In genomic region chr2:149039213-149039724, GRCh38 we compare ENCODE assay signal across 9 cellular contexts. TPM values are rescaled to one million over a fixed set of nuclear protein-coding genes. Genes with fewer than 3 reads are reported as not detected.
DNase-seq lines count a peak whose midpoint lies in the region; TF ChIP-seq lines count a peak whose summit lies in the region.
"Had no signal": no experiment of that assay in that cellular context is flagged by ENCODE, and none has a peak within 500 bp of the region (broad histone marks: within the 10 kb centered on the region; RNA-seq: fewer than 3 reads in every experiment).

No MANE protein-coding gene starts in this region.

- TF ChIP-seq CTCF in GM12875 (IDR thresholded peaks at IDR 0.05; ENCODE audit: borderline replicate concordance, insufficient read depth, low read depth, low read length) (no peak), OCI-LY1 (IDR thresholded peaks at IDR 0.05; ENCODE audit: low read length) (no peak), fibroblast of villous mesenchyme (IDR thresholded peaks at IDR 0.05; ENCODE audit: insufficient read depth, low read depth, low read length) (no peak)

- H3K4me1 ChIP-seq in OCI-LY1 (ENCODE audit: insufficient read depth, low read length, severe bottlenecking): peaks cover 39% of the 10 kb centered on the region
- H3K4me1 ChIP-seq in rectal smooth muscle tissue (ENCODE audit: control insufficient read depth, insufficient read depth, low read length): no peaks in the 10 kb centered on the region

- H3K79me2 ChIP-seq in OCI-LY1 (ENCODE audit: insufficient read depth, low read length): no peaks in the 10 kb centered on the region

- H3F3A ChIP-seq in OCI-LY1 (ENCODE audit: insufficient read depth, low read length): no peaks in the 10 kb centered on the region

- H3K9me3 ChIP-seq in OCI-LY1 (ENCODE audit: low read length): no peaks in the 10 kb centered on the region
- no peaks in the 10 kb centered on the region for H3K9me3 ChIP-seq in MG63

- H2AFZ ChIP-seq in OCI-LY1 (ENCODE audit: low read length): no peak overlapping the region

- H3K36me3 ChIP-seq in OCI-LY1 (ENCODE audit: insufficient read depth, low read length) (no peaks in the 10 kb centered on the region), rectal smooth muscle tissue (ENCODE audit: control insufficient read depth, insufficient read depth, low read length) (no peaks in the 10 kb centered on the region), MG63 (no peaks in the 10 kb centered on the region)

- DNase-seq in fibroblast of villous mesenchyme (ENCODE audit: low read depth): no peak
- DNase-seq in mesenteric fat pad (ENCODE audit: low spot score): no peak
- DNase-seq in MG63: no peak
- DNase-seq in NCI-H2107 (lab: John Stamatoyannopoulos, UW): no peak
- DNase-seq in activated CD8-positive, alpha-beta memory T cell treated with anti-CD3 and anti-CD28 coated beads for 24 hours: no peak

- no peaks in the 10 kb centered on the region for H3K9me2 ChIP-seq in OCI-LY1 (ENCODE audit: low read depth, low read length)

- H3K4me3 ChIP-seq in GM12875 (ENCODE audit: low read depth, low read length) (peak overlapping the region; percentile 62), OCI-LY1 (ENCODE audit: low read depth, low read length, poor library complexity, severe bottlenecking) (peak overlapping the region; percentile 63), fibroblast of villous mesenchyme (ENCODE audit: low read depth, low read length) (peak overlapping the region; percentile 61), rectal smooth muscle tissue (ENCODE audit: low read length) (peak overlapping the region; percentile 44), MG63 (no peak overlapping the region)

- H3K27me3 ChIP-seq in OCI-LY1 (ENCODE audit: insufficient read depth, low read length) (no peaks in the 10 kb centered on the region), rectal smooth muscle tissue (ENCODE audit: control insufficient read depth, insufficient read depth, low read length) (peaks cover 2% of the 10 kb centered on the region), MG63 (no peaks in the 10 kb centered on the region)

- peak overlapping the region; percentile 91 for H3K4me2 ChIP-seq in OCI-LY1 (ENCODE audit: low read length)

- H3K9ac ChIP-seq in OCI-LY1 (ENCODE audit: low read length): peak overlapping the region; percentile 53; the same call in 1 of the 2 replicates
- H3K9ac ChIP-seq in rectal smooth muscle tissue (ENCODE audit: low read length): no peak overlapping the region

- H3K27ac ChIP-seq in OCI-LY1 (ENCODE audit: low read depth, low read length, poor library complexity, severe bottlenecking): no peak overlapping the region
- no peak overlapping the region for H3K27ac ChIP-seq in rectal smooth muscle tissue (ENCODE audit: low read depth, low read length)

- no peaks in the 10 kb centered on the region for H4K20me1 ChIP-seq in OCI-LY1 (ENCODE audit: insufficient read depth, low read length)

RNA-seq across cellular contexts. Expression of gene LYPD6B, which starts 0.8 kb away (rescaled TPM):
- total RNA-seq in fibroblast of villous mesenchyme (1.9 and 3.0 TPM in 2 replicates), mesenteric fat pad (not detected)
- total RNA-seq in MG63 (2014; rRNA removed; shearing (Covaris generic); ENCODE audit: low replicate concordance): 1.6 TPM in 1 of 2 replicates, not detected in the other
- total RNA-seq: lung microvascular endothelial cell had no signal
